In the genomic region with DNA sequence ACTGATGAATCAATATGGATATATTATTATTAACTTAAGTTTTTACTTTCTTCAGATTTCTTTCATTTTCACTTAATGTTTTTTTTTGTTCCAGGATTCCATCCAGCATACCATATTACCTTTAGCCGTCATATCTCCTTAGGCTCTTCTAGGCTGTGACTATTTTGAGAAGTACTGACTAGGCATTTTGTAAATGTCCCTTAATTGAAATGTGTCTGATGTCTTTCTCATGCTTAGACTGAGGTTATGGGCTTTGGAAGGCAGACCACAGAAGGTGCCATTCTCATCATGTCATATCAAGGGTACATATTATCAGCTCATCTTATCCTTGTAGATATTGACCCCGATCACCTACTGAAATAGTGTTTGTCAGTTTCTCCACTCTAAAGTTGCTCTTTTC, we compare ENCODE assay signal across 16 cellular contexts.
DNase-seq lines count a peak whose midpoint lies in the region; ATAC-seq and TF ChIP-seq lines count a peak whose summit lies in the region.
"Had no signal": no experiment of that assay in that cellular context is flagged by ENCODE, and none has a peak within 500 bp of the region (broad histone marks: within the 10 kb centered on the region; RNA-seq: fewer than 3 reads in every experiment).

No MANE protein-coding gene starts in this region.

- H2AK5ac ChIP-seq in IMR-90 (ENCODE audit: low read depth, low read length) = no peak overlapping the region

- no peak overlapping the region for H3K9ac ChIP-seq in IMR-90 (ENCODE audit: low read depth, low read length)

- H3K9me3 ChIP-seq in IMR-90 (ENCODE audit: control insufficient read depth, insufficient read depth, low read length) (no peaks in the 10 kb centered on the region), left ventricle myocardium inferior (replicated peaks) (no peaks in the 10 kb centered on the region), gastrocnemius medialis (no peaks in the 10 kb centered on the region)

- TF ChIP-seq CTCF in IMR-90 (conservative IDR thresholded peaks at IDR 0.05; ENCODE audit: low read depth, low read length) (no peak), left ventricle myocardium inferior (IDR thresholded peaks at IDR 0.05; ENCODE audit: borderline replicate concordance) (no peak), gastrocnemius medialis (IDR thresholded peaks at IDR 0.05 in 4 of 5, conservative IDR thresholded peaks at IDR 0.05 in 1 of 5) (no peak)

- no peak overlapping the region for H2AFZ ChIP-seq in IMR-90 (replicated peaks; ENCODE audit: low read length, poor library complexity)

- H4K5ac ChIP-seq in IMR-90 (ENCODE audit: low read depth, low read length) = no peak overlapping the region

- H3K14ac ChIP-seq in IMR-90 (replicated peaks; ENCODE audit: low read depth, low read length) = no peak overlapping the region

- no peak overlapping the region for H2BK5ac ChIP-seq in IMR-90 (ENCODE audit: low read depth, low read length, poor library complexity, severe bottlenecking)

- dilution Hi-C loops in IMR-90 (cut with HindIII; ENCODE audit: low sequenced_read_pairs, unreplicated experiment) = no loop called here

- no peak overlapping the region for H3K4me2 ChIP-seq in IMR-90 (ENCODE audit: low read depth, low read length)

- no CpG with 5 or more reads among the region's 2 CpGs for WGBS in IMR-90 (ENCODE audit: extremely low coverage in 2 of 2, insufficient read length in 1 of 2), 2 experiments

- no peak for DNase-seq in IMR-90
- peak; percentile 35 for DNase-seq in RPMI8226
- no peak for DNase-seq in left ventricle myocardium inferior
- no peak for DNase-seq in gastrocnemius medialis
- DNase-seq in cortex of kidney (lab: John Stamatoyannopoulos, UW) = no peak
- DNase-seq in cerebellar nuclear complex (lab: John Stamatoyannopoulos, UW) = no peak
- DNase-seq in NCI-H82 (lab: John Stamatoyannopoulos, UW) = no peak
- DNase-seq: CD8-positive, alpha-beta memory T cell; DMS 273 treated with DMSO at 0.1 percent for 48 hours; Kasumi-1; MV-4-11; NCI-H1417 treated with DMSO at 0.1 percent for 48 hours; NCI-H2029 treated with DMSO at 0.1 percent for 48 hours; NCI-H510A had no signal

- POLR2A ChIA-PET in IMR-90 (lab: Charles Lee; ENCODE audit: unreplicated experiment) = no interaction called here

- H2BK20ac ChIP-seq in IMR-90 (ENCODE audit: low read depth, low read length) = no peak overlapping the region

- no peak for TF ChIP-seq POLR2A in IMR-90 (IDR thresholded peaks at IDR 0.05; ENCODE audit: low read depth, low read length)
- TF ChIP-seq POLR2A in gastrocnemius medialis (IDR thresholded peaks at IDR 0.05) = no peak

- H3K4ac ChIP-seq in IMR-90 (ENCODE audit: low read depth, low read length) = no peak overlapping the region

- no peak overlapping the region for H4K8ac ChIP-seq in IMR-90 (ENCODE audit: low read depth in 2 of 2, low read length in 2 of 2)

- no peak overlapping the region for H3K4me3 ChIP-seq in IMR-90 (ENCODE audit: insufficient read depth, low read depth, low read length)
- H3K4me3 ChIP-seq in left ventricle myocardium inferior = no peak overlapping the region
- H3K4me3 ChIP-seq in gastrocnemius medialis = peak overlapping the region in 1 of 4 donors; percentile 12

- H3K18ac ChIP-seq in IMR-90 (ENCODE audit: low read depth, low read length) = peak overlapping the region; percentile 4; the same call in 1 of the 2 replicates

- H3K79me1 ChIP-seq in IMR-90 (ENCODE audit: low read depth in 1 of 2, low read length in 2 of 2) = peaks cover 56 to 70% of the 10 kb centered on the region in 2 experiments

- H3K27ac ChIP-seq in IMR-90 (ENCODE audit: insufficient read depth, low read length) (peak overlapping the region; percentile 33; the same call in 1 of the 2 replicates), left ventricle myocardium inferior (replicated peaks) (peak overlapping the region; percentile 64), gastrocnemius medialis (peak overlapping the region; percentile 89 to 94 (median 92))

- CTCF ChIA-PET in IMR-90 (lab: Yijun Ruan, JAX) = no interaction called here

- no peak for TF ChIP-seq RAD21 in IMR-90 (IDR thresholded peaks at IDR 0.05; ENCODE audit: low read length)

- no peak overlapping the region for H2BK15ac ChIP-seq in IMR-90 (ENCODE audit: low read depth, low read length)

- in situ Hi-C loops in IMR-90 (cut with MboI; ENCODE audit: low sequenced_read_pairs) = no loop called here
- in situ Hi-C loops in gastrocnemius medialis (cut with MboI; ENCODE audit: low sequenced_read_pairs in 4 of 4) = loop anchor here in 3 of 4 donors (5.0 to 25.0 kb wide), 3 partner anchors 70 to 425 kb away; a partner anchor contains a TSS

- peaks cover 6% of the 10 kb centered on the region for H3K4me1 ChIP-seq in IMR-90 (ENCODE audit: control insufficient read depth, insufficient read depth, low read length)
- H3K4me1 ChIP-seq in left ventricle myocardium inferior = peaks cover 81% of the 10 kb centered on the region
- peaks cover 65 to 67% of the 10 kb centered on the region in 2 donors for H3K4me1 ChIP-seq in gastrocnemius medialis

- no peak for ATAC-seq in IMR-90 (ENCODE audit: low read depth)
- peak; percentile 33 to 58 for ATAC-seq in gastrocnemius medialis
- no peak for ATAC-seq in HG02588 (IDR thresholded peaks at IDR 0.05; ENCODE audit: unreplicated experiment)
- ATAC-seq: HepG2 had no signal

- H3K36me3 ChIP-seq in IMR-90 (ENCODE audit: control insufficient read depth, insufficient read depth, low read length) (peaks cover 17% of the 10 kb centered on the region), left ventricle myocardium inferior (peaks cover 20% of the 10 kb centered on the region), gastrocnemius medialis (peaks cover 0 to 19% of the 10 kb centered on the region in 2 donors)

- H4K20me1 ChIP-seq in IMR-90 (ENCODE audit: insufficient read depth, low read length) = peaks cover 36% of the 10 kb centered on the region

- H3K9me1 ChIP-seq in IMR-90 (ENCODE audit: insufficient read depth, low read length) = peaks cover 10% of the 10 kb centered on the region

- no peak overlapping the region for H2AK9ac ChIP-seq in IMR-90 (replicated peaks; ENCODE audit: low read depth, low read length, poor library complexity)

- H3K27me3 ChIP-seq in IMR-90 (ENCODE audit: control insufficient read depth, insufficient read depth, low read length) (no peaks in the 10 kb centered on the region), left ventricle myocardium inferior (ENCODE audit: low read depth) (no peaks in the 10 kb centered on the region), gastrocnemius medialis (no peaks in the 10 kb centered on the region)

- H2BK120ac ChIP-seq in IMR-90 (ENCODE audit: low read depth, low read length) = no peak overlapping the region

- no peak overlapping the region for H3K23ac ChIP-seq in IMR-90 (ENCODE audit: low read depth, low read length)

- no peak overlapping the region for H4K91ac ChIP-seq in IMR-90 (ENCODE audit: insufficient read depth, low read depth, low read length)

- H3K56ac ChIP-seq in IMR-90 (ENCODE audit: extremely low read depth, insufficient read depth, low read length) = no peak overlapping the region

- intact Hi-C loops in IMR-90 (cut with micrococcal nuclease) (loop anchor here (10.0 kb wide), 1 partner anchor 413 kb away; no protein-coding TSS in a partner anchor), left ventricle myocardium inferior (cut with micrococcal nuclease) (no loop called here), gastrocnemius medialis (cut with DNase I; ENCODE audit: low total_unique reads) (no loop called here)

- BruUV-seq in IMR-90 (replicated peaks; lab: Mats Ljungman, UMichigan) = no TSS peak

TF ChIP-seq in IMR-90, 13 proteins besides CTCF, POLR2A, EP300 and RAD21:
- TF ChIP-seq RFX5 (IDR thresholded peaks at IDR 0.05; ENCODE audit: low read depth, low read length) (no peak), MAFK (IDR thresholded peaks at IDR 0.05; ENCODE audit: low read depth, low read length) (peak; percentile 53; the same call in 1 of the 2 replicates)

Comparison
In these comparisons a context has a peak if more than half of its experiments do, and no peak if none do; other contexts are left out.
1. ATAC-seq: peak in gastrocnemius medialis (2 of 2); none in IMR-90 (single experiment) and HG02588 (single experiment).
2. H3K27ac ChIP-seq: peak in every context shown above with its lines; median percentile 92 in gastrocnemius medialis; 64 in left ventricle myocardium inferior; 33 in IMR-90.